In the genomic region with DNA sequence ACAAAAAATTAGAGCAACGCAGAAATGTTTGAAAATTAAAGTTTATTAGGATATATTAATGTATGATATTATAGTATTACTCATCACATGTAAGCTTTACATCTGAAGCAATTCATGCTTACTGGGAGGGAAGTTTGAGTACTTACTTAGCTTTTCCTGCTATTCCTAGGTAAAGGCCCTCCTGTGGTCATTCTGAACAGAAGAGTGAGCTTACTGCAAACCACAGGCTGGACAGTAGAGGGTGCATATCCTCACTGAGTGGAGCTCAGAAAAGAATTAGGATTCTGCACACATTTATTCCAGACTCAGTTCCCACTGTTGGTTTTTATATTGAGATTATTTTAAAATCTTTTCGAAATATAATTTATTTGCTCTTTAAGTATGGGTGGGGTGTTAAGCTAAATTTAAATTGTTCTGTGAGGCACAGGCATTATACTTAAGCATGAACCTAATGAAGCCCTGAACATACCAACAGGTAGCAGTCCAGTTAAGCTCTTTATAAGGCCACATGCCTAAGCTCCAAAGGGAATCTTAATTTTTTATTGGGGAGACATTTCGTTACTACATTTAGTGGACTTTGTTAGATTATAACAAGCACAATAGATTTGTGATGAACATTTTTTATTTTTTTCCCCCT, we compare ENCODE assay signal across 9 cellular contexts. TPM values are rescaled to one million over a fixed set of nuclear protein-coding genes. Genes with fewer than 3 reads are reported as not detected.
DNase-seq lines count a peak whose midpoint lies in the region; ATAC-seq, FAIRE-seq and TF ChIP-seq lines count a peak whose summit lies in the region.
"Had no signal": no experiment of that assay in that cellular context is flagged by ENCODE, and none has a peak within 500 bp of the region (broad histone marks: within the 10 kb centered on the region; RNA-seq: fewer than 3 reads in every experiment).

No MANE protein-coding gene starts in this region.

- H3K79me2 ChIP-seq in osteoblast (ENCODE audit: insufficient read depth, low read length), result no peaks in the 10 kb centered on the region

- intact Hi-C loops in activated naive CD4-positive, alpha-beta T cell treated with anti-CD3 and anti-CD28 coated beads for 36 hours (cut with micrococcal nuclease), result loop anchor here (2.0 kb wide), 1 partner anchor 15 kb away; no protein-coding TSS in a partner anchor
- intact Hi-C loops in CD4-positive, alpha-beta memory T cell (cut with micrococcal nuclease), result no loop called here

- no peaks in the 10 kb centered on the region for H3K9me3 ChIP-seq in osteoblast (ENCODE audit: low read depth, low read length)
- H3K9me3 ChIP-seq in CD4-positive, alpha-beta memory T cell (ENCODE audit: control insufficient read depth in 1 of 2, low read length in 2 of 2), result no peaks in the 10 kb centered on the region

- H3K4me3 ChIP-seq in osteoblast (ENCODE audit: insufficient read depth, low read length), result no peak overlapping the region
- no peak overlapping the region for H3K4me3 ChIP-seq in CD4-positive, alpha-beta memory T cell (ENCODE audit: low read length in 2 of 2)
- H3K4me3 ChIP-seq: skin epidermis had no signal

- peaks cover 51% of the 10 kb centered on the region for H3K36me3 Mint-ChIP-seq in activated naive CD4-positive, alpha-beta T cell treated with anti-CD3 and anti-CD28 coated beads for 36 hours (ENCODE audit: low read depth)
- H3K36me3 Mint-ChIP-seq in CD4-positive, alpha-beta memory T cell, result peaks cover 43 to 86% of the 10 kb centered on the region in 2 donors

- TF ChIP-seq CTCF in osteoblast (IDR thresholded peaks at IDR 0.05; ENCODE audit: extremely low read depth, low read depth, low read length), result peak; percentile 87

- H3K36me3 ChIP-seq in osteoblast (ENCODE audit: insufficient read depth, low read length), result peaks cover 97% of the 10 kb centered on the region
- H3K36me3 ChIP-seq in CD4-positive, alpha-beta memory T cell (ENCODE audit: insufficient read depth, low read length), result peaks cover 73% of the 10 kb centered on the region

- CTCF ChIA-PET in activated naive CD4-positive, alpha-beta T cell treated with anti-CD3 and anti-CD28 coated beads for 36 hours (lab: Charles Lee), result interaction anchor here (0.9 to 1.0 kb wide), 2 partner anchors 25 to 418 kb away, joined by 4 to 6 read pairs; no protein-coding TSS in a partner anchor
- CTCF ChIA-PET in CD4-positive, alpha-beta memory T cell (lab: Charles Lee; ENCODE audit: partially characterized antibody), result interaction anchor here (0.8 to 2.1 kb wide), 3 partner anchors 8 to 25 kb away, joined by 4 to 5 read pairs (median 5); partner anchors contain the start of gene MRPS22

- H3K4me2 ChIP-seq in osteoblast (ENCODE audit: insufficient read depth, low read length), result no peak overlapping the region

- H3K4me3 Mint-ChIP-seq in activated naive CD4-positive, alpha-beta T cell treated with anti-CD3 and anti-CD28 coated beads for 36 hours, result no peak overlapping the region
- no peak overlapping the region for H3K4me3 Mint-ChIP-seq in CD4-positive, alpha-beta memory T cell

- peak; percentile 89 for FAIRE-seq in RCC 7860 (lab: Jason Lieb, UNC)

- no peaks in the 10 kb centered on the region for H3K4me1 ChIP-seq in osteoblast (ENCODE audit: insufficient read depth, low read length)
- H3K4me1 ChIP-seq in CD4-positive, alpha-beta memory T cell (ENCODE audit: insufficient read depth, low read length), result no peaks in the 10 kb centered on the region

- ATAC-seq in HG03280 (IDR thresholded peaks at IDR 0.05; ENCODE audit: unreplicated experiment), result peak; percentile 48
- no peak for ATAC-seq in HG03196 (IDR thresholded peaks at IDR 0.05; ENCODE audit: unreplicated experiment)

- H3K27ac ChIP-seq in osteoblast (ENCODE audit: low read depth, low read length), result no peak overlapping the region
- no peak overlapping the region for H3K27ac ChIP-seq in CD4-positive, alpha-beta memory T cell (ENCODE audit: low read depth, low read length)

- H4K20me1 ChIP-seq in osteoblast (ENCODE audit: insufficient read depth, low read length), result no peaks in the 10 kb centered on the region

- H3K9me3 Mint-ChIP-seq in activated naive CD4-positive, alpha-beta T cell treated with anti-CD3 and anti-CD28 coated beads for 36 hours, result no peaks in the 10 kb centered on the region
- no peaks in the 10 kb centered on the region for H3K9me3 Mint-ChIP-seq in CD4-positive, alpha-beta memory T cell

- DNase-seq in DMS 273 treated with DMSO at 0.1 percent for 48 hours (lab: John Stamatoyannopoulos, UW), result peak; percentile 23
- DNase-seq in RCC 7860 (ENCODE audit: low spot score), result peak; percentile 66
- peak; percentile 55 to 59 for DNase-seq in erythroblast (lab: John Stamatoyannopoulos, UW)
- DNase-seq in osteoblast (ENCODE audit: insufficient read length, low spot score, missing footprints), result peak; percentile 70
- no peak for DNase-seq in activated naive CD4-positive, alpha-beta T cell treated with anti-CD3 and anti-CD28 coated beads for 36 hours
- no peak for DNase-seq in CD4-positive, alpha-beta memory T cell

- no peaks in the 10 kb centered on the region for H3K27me3 Mint-ChIP-seq in activated naive CD4-positive, alpha-beta T cell treated with anti-CD3 and anti-CD28 coated beads for 36 hours (ENCODE audit: low read depth)
- no peaks in the 10 kb centered on the region for H3K27me3 Mint-ChIP-seq in CD4-positive, alpha-beta memory T cell

- H2AFZ ChIP-seq in osteoblast (ENCODE audit: low read length), result no peak overlapping the region

- POLR2A ChIA-PET in CD4-positive, alpha-beta memory T cell (lab: Charles Lee; ENCODE audit: partially characterized antibody), result interaction anchor here (1.8 kb wide), 1 partner anchor 10 kb away, joined by 5 read pairs; the partner anchor contains the start of gene MRPS22

- H3K4me1 Mint-ChIP-seq in activated naive CD4-positive, alpha-beta T cell treated with anti-CD3 and anti-CD28 coated beads for 36 hours (ENCODE audit: low read depth), result peaks cover 40% of the 10 kb centered on the region
- peaks cover 0 to 1% (median 0%) of the 10 kb centered on the region in 4 donors for H3K4me1 Mint-ChIP-seq in CD4-positive, alpha-beta memory T cell

- H3K27me3 ChIP-seq in osteoblast (ENCODE audit: insufficient read depth, low read length), result no peaks in the 10 kb centered on the region
- no peaks in the 10 kb centered on the region for H3K27me3 ChIP-seq in CD4-positive, alpha-beta memory T cell (ENCODE audit: insufficient read depth, low read length)

- H3K27ac Mint-ChIP-seq in activated naive CD4-positive, alpha-beta T cell treated with anti-CD3 and anti-CD28 coated beads for 36 hours, result no peak overlapping the region
- peak overlapping the region in 1 of 7 donors; percentile 13 for H3K27ac Mint-ChIP-seq in CD4-positive, alpha-beta memory T cell

- no peak for TF ChIP-seq POLR2A in erythroblast (IDR thresholded peaks at IDR 0.05; ENCODE audit: low read length)

RNA-seq across cellular contexts. Expression of gene MRPS22, which starts 10.2 kb away (rescaled TPM):
- 65.1 and 68.1 TPM in 2 replicates for total RNA-seq in osteoblast
- 10 to 100 TPM; 66.8 to 69.1 TPM for total RNA-seq in activated naive CD4-positive, alpha-beta T cell treated with anti-CD3 and anti-CD28 coated beads for 36 hours
- total RNA-seq in CD4-positive, alpha-beta memory T cell, result 10 to 100 TPM; 33.4 to 36.9 TPM
- polyA plus RNA-seq in CD4-positive, alpha-beta memory T cell, result 10 to 100 TPM; 44.9 to 58.5 TPM

RNA-seq across cellular contexts. Expression of gene COPB2, which starts 35.4 kb away (rescaled TPM):
- total RNA-seq in osteoblast, result 164 and 173 TPM in 2 replicates
- 10 to 100 TPM; 83.8 to 89.2 TPM for total RNA-seq in activated naive CD4-positive, alpha-beta T cell treated with anti-CD3 and anti-CD28 coated beads for 36 hours
- total RNA-seq in CD4-positive, alpha-beta memory T cell, result 10 to 100 TPM; 78.1 to 79.8 TPM
- 10 to 100 TPM; 55.1 to 80.6 TPM for polyA plus RNA-seq in CD4-positive, alpha-beta memory T cell

Comparison
In these comparisons a context has a peak if more than half of its experiments do, and no peak if none do; other contexts are left out.
1. DNase-seq: peak in DMS 273 treated with DMSO at 0.1 percent for 48 hours (single experiment), RCC 7860 (single experiment), erythroblast (2 of 2) and osteoblast (single experiment); none in activated naive CD4-positive, alpha-beta T cell treated with anti-CD3 and anti-CD28 coated beads for 36 hours (single experiment) and CD4-positive, alpha-beta memory T cell (0 of 5).